Comparison of ENCODE assay signal across 8 cellular contexts in the genomic region with DNA sequence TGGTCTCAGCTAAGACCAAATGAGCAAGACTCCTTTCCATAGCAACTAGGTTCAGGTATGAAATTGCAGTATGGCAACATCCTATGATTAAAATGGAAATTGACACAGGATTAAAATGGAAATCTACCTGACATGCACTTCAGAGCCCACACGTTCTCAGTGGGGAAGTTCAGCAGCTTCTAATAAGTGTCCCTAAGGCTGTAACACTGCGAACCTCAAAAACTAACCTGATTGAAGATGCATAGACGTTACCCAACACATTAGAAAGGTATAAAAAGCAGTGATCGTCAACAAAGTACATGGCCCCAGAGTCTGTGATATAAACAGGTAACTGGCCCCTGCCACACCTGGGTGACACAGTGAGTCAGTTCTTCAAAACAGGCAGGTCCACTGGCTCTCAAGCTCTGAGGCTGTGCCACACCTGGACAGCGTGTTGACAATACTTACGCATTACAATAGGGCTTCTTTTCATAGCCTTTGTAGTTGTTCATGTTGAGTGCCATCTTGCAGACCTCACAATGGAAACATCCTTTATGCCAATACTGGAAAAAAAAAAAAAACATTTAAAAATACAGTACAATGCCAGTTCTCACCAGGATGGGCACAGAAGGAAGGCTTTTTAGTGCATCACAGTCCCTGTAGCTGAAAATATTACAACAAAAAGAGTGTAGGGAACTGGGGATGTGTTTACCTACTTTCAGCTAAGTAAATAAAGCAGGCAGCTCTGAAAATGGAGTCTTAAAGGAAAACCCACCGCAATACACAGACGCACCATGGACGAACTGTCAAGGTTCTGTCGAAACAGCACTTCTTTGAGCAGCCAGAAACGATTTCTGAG.
A peak's percentile ranks its signal among the peaks of the same experiment; 100 is the strongest.
DNase-seq lines count a peak whose midpoint lies in the region; ATAC-seq lines count a peak whose summit lies in the region.
"Had no signal": no experiment of that assay in that cellular context is flagged by ENCODE, and none has a peak within 500 bp of the region (broad histone marks: within the 10 kb centered on the region; RNA-seq: fewer than 3 reads in every experiment).

No MANE protein-coding gene starts in this region.

- no peak for ATAC-seq in right cardiac atrium
- no peak for ATAC-seq in HG03378 (IDR thresholded peaks at IDR 0.05; ENCODE audit: unreplicated experiment)
- no peak for ATAC-seq in HG02623 (IDR thresholded peaks at IDR 0.05; ENCODE audit: unreplicated experiment)
- no peak for ATAC-seq in GM19324 (IDR thresholded peaks at IDR 0.05; ENCODE audit: low FRiP score, unreplicated experiment)

- H3K27ac ChIP-seq in right cardiac atrium (ENCODE audit: low read length) (no peak overlapping the region), skin epidermis (peak overlapping the region in 11 of 21 experiments; percentile 60 to 90 (median 82))

- H3K9me3 ChIP-seq in right cardiac atrium (ENCODE audit: control insufficient read depth, low read length) = no peaks in the 10 kb centered on the region

- no peaks in the 10 kb centered on the region for H3K27me3 ChIP-seq in right cardiac atrium (ENCODE audit: control insufficient read depth, insufficient read depth)

- intact Hi-C loops in right cardiac atrium (cut with DNase I) = no loop called here

- DNase-seq in NCI-H1092 (lab: John Stamatoyannopoulos, UW) = peak; percentile 14
- DNase-seq in SHP77 treated with DMSO at 0.1 percent for 48 hours (lab: John Stamatoyannopoulos, UW) = peak; percentile 37
- DNase-seq in right cardiac atrium = no peak
- DNase-seq: GOT3 had no signal

- H3K4me3 ChIP-seq in right cardiac atrium (ENCODE audit: low read length) (peak overlapping the region; percentile 66), skin epidermis (peak overlapping the region; percentile 39 to 71 (median 46))

- 80% methylated on average over 11 of the region's 11 CpGs for WGBS in right cardiac atrium

- H3K4me1 ChIP-seq in right cardiac atrium (ENCODE audit: control insufficient read depth, insufficient read depth, low read length) = no peaks in the 10 kb centered on the region

Comparison
In these comparisons a context has a peak if more than half of its experiments do, and no peak if none do; other contexts are left out.
1. DNase-seq: peak in NCI-H1092 (single experiment) and SHP77 treated with DMSO at 0.1 percent for 48 hours (single experiment); none in right cardiac atrium (0 of 3).